ENCODE assay signal across 13 cellular contexts in genomic region chr15:63380151-63380827, GRCh38. TPM values are rescaled to one million over a fixed set of nuclear protein-coding genes. Genes with fewer than 3 reads are reported as not detected.
A peak's percentile ranks its signal among the peaks of the same experiment; 100 is the strongest.
DNase-seq lines count a peak whose midpoint lies in the region; ATAC-seq and TF ChIP-seq lines count a peak whose summit lies in the region.
"Had no signal": no experiment of that assay in that cellular context is flagged by ENCODE, and none has a peak within 500 bp of the region (broad histone marks: within the 10 kb centered on the region; RNA-seq: fewer than 3 reads in every experiment).

No MANE protein-coding gene starts in this region.

- intact Hi-C loops in sciatic nerve (cut with DNase I) = no loop called here

- H3K27ac ChIP-seq in foreskin keratinocyte = peak overlapping the region; percentile 22

- in situ Hi-C loops in astrocyte of the spinal cord (cut with HindIII; ENCODE audit: low sequenced_read_pairs) = no loop called here

- DNase-seq in HFF-Myc (ENCODE audit: extremely low read depth, low read depth) (no peak), astrocyte of the spinal cord (ENCODE audit: low read depth, low spot score) (peak; percentile 15), foreskin keratinocyte (no peak), sciatic nerve (ENCODE audit: low spot score) (no peak), GDM1 (lab: John Stamatoyannopoulos, UW) (no peak), KG1 (lab: John Stamatoyannopoulos, UW) (no peak)
- DNase-seq in activated CD4-positive, alpha-beta T cell treated with anti-CD3 and anti-CD28 coated beads, Interleukin-2, amount 50 U/mL, for 48 hours = no peak
- DNase-seq: activated CD4-positive, alpha-beta T cell treated with anti-CD3 and anti-CD28 coated beads for 1 hour; activated gamma-delta T cell; MM.1S; NCI-H446 treated with DMSO at 0.1 percent for 48 hours; SHP77 treated with DMSO at 0.1 percent for 48 hours had no signal

- TF ChIP-seq CTCF in HFF-Myc (IDR thresholded peaks at IDR 0.05; ENCODE audit: low read depth, low read length, missing control alignments) (no peak), astrocyte of the spinal cord (IDR thresholded peaks at IDR 0.05; ENCODE audit: low read depth, low read length) (no peak), foreskin keratinocyte (conservative IDR thresholded peaks at IDR 0.05) (no peak)

- H3K4me3 ChIP-seq in HFF-Myc (replicated peaks; ENCODE audit: low read depth, low read length) = peak overlapping the region; percentile 77
- peak overlapping the region; percentile 66 for H3K4me3 ChIP-seq in astrocyte of the spinal cord (ENCODE audit: low read depth, low read length)

- peaks cover 16% of the 10 kb centered on the region for H3K4me1 ChIP-seq in foreskin keratinocyte

- no peaks in the 10 kb centered on the region for H3K27me3 ChIP-seq in foreskin keratinocyte

- no peak for ATAC-seq in foreskin keratinocyte
- peak; percentile 12 for ATAC-seq in sciatic nerve
- ATAC-seq in HG02852 (IDR thresholded peaks at IDR 0.05; ENCODE audit: unreplicated experiment) = no peak

RNA-seq across cellular contexts. Expression of gene CA12, which starts 1.4 kb away (rescaled TPM):
- total RNA-seq in foreskin keratinocyte (21.6 and 32.3 TPM in 2 replicates), sciatic nerve (4.0 TPM)
- polyA plus RNA-seq in foreskin keratinocyte = 8.8 and 10.6 TPM in 2 replicates
